ENCODE assay signal across 10 cellular contexts in genomic region chr9:129491486-129491855, GRCh38.
DNase-seq lines count a peak whose midpoint lies in the region; ATAC-seq, FAIRE-seq and TF ChIP-seq lines count a peak whose summit lies in the region.
"Had no signal": no experiment of that assay in that cellular context is flagged by ENCODE, and none has a peak within 500 bp of the region (broad histone marks: within the 10 kb centered on the region; RNA-seq: fewer than 3 reads in every experiment).

No MANE protein-coding gene starts in this region.

- no peak overlapping the region for H2AFZ ChIP-seq in GM12878 (ENCODE audit: control insufficient read depth, low read depth, low read length)

- TF ChIP-seq CTCF in GM12878 (IDR thresholded peaks at IDR 0.05 in 2 of 3, conservative IDR thresholded peaks at IDR 0.05 in 1 of 3; ENCODE audit: control insufficient read depth in 2 of 3, extremely low read depth in 1 of 3, insufficient read depth in 1 of 3, low read depth in 3 of 3, low read length in 3 of 3), result no peak
- TF ChIP-seq CTCF in left lung (IDR thresholded peaks at IDR 0.05), result no peak

- DNase-seq in MV-4-11 (lab: John Stamatoyannopoulos, UW) (peak; percentile 21), GM12878 (ENCODE audit: low read depth, low spot score) (no peak), left lung (peak in 1 of 2 donors; percentile 91), NAMALWA (ENCODE audit: low spot score) (no peak)
- DNase-seq: activated CD8-positive, alpha-beta memory T cell treated with anti-CD3 and anti-CD28 coated beads, Interleukin-2, amount 50 U/mL, for 4 hours; NCI-H345 had no signal

- H3K4me3 ChIP-seq in GM12878 (no peak overlapping the region), left lung (peak overlapping the region in 1 of 2 donors; percentile 50), subcutaneous abdominal adipose tissue (ENCODE audit: low read depth in 1 of 5, low read length in 5 of 5) (peak overlapping the region; percentile 39 to 75 (median 68))

- ATAC-seq in GM12878, result no peak
- no peak for ATAC-seq in left lung
- ATAC-seq in GM21786 (IDR thresholded peaks at IDR 0.05; ENCODE audit: unreplicated experiment), result no peak
- no peak for ATAC-seq in HG02798 (IDR thresholded peaks at IDR 0.05; ENCODE audit: poor library complexity, unreplicated experiment)

- RAD21 ChIA-PET in GM12878 (lab: Charles Lee; ENCODE audit: unreplicated experiment), result no interaction called here

- in situ Hi-C loops in GM12878 (cut with MboI), result no loop called here

- SMC1A ChIA-PET in GM12878 (lab: Charles Lee; ENCODE audit: uncharacterized antibody, unreplicated experiment), result no interaction called here

- no peak overlapping the region for H3K4me2 ChIP-seq in GM12878 (ENCODE audit: control insufficient read depth, insufficient read depth)

- CTCF ChIA-PET in GM12878 (lab: Yijun Ruan, JAX), result no interaction called here

- POLR2A ChIA-PET in GM12878 (lab: Charles Lee), result no interaction called here

- H3K36me3 ChIP-seq in GM12878 (ENCODE audit: control insufficient read depth in 2 of 2, insufficient read depth in 2 of 2, low read length in 1 of 2), result no peaks in the 10 kb centered on the region
- peaks cover 0 to 24% of the 10 kb centered on the region in 2 donors for H3K36me3 ChIP-seq in left lung
- H3K36me3 ChIP-seq in subcutaneous abdominal adipose tissue (ENCODE audit: control insufficient read depth in 5 of 5, insufficient read depth in 5 of 5, low read length in 5 of 5), result peaks cover 0 to 14% (median 9%) of the 10 kb centered on the region in 5 donors

- H3K9ac ChIP-seq in GM12878 (ENCODE audit: control insufficient read depth, insufficient read depth, low read length) (no peak overlapping the region), subcutaneous abdominal adipose tissue (ENCODE audit: low read length in 5 of 5) (peak overlapping the region in 4 of 5 donors; percentile 63 to 99 (median 94))

- BruUV-seq in GM12878 (replicated peaks; lab: Mats Ljungman, UMichigan), result no TSS peak

- WGBS in GM12878 (ENCODE audit: insufficient coverage, insufficient replicate concordance, low lambda C conversion rate, missing lambda C conversion rate), result 45% methylated on average over 8 of the region's 8 CpGs

- H3K4me1 ChIP-seq in GM12878 (ENCODE audit: control insufficient read depth, insufficient read depth, low read length), result peaks cover 13% of the 10 kb centered on the region
- peaks cover 51 to 96% of the 10 kb centered on the region in 2 donors for H3K4me1 ChIP-seq in left lung
- H3K4me1 ChIP-seq in subcutaneous abdominal adipose tissue (ENCODE audit: control insufficient read depth in 5 of 5, insufficient read depth in 5 of 5, low read length in 5 of 5), result peaks cover 19 to 83% (median 74%) of the 10 kb centered on the region in 5 donors

- H3K9me3 ChIP-seq in GM12878 (replicated peaks; ENCODE audit: control insufficient read depth, insufficient read depth, low read length) (no peaks in the 10 kb centered on the region), left lung (no peaks in the 10 kb centered on the region), subcutaneous abdominal adipose tissue (ENCODE audit: control insufficient read depth in 5 of 5, low read length in 5 of 5) (no peaks in the 10 kb centered on the region)

- FAIRE-seq in GM12878 (lab: Jason Lieb, UNC), result no peak
- FAIRE-seq: GM12892 had no signal

- H3K79me2 ChIP-seq in GM12878 (ENCODE audit: control insufficient read depth, insufficient read depth, low read length), result no peaks in the 10 kb centered on the region

- TF ChIP-seq POLR2A in GM12878 (IDR thresholded peaks at IDR 0.05; ENCODE audit: low read depth, low read length), result no peak

- TF ChIP-seq EP300 in GM12878 (IDR thresholded peaks at IDR 0.05; ENCODE audit: borderline replicate concordance in 1 of 2, control insufficient read depth in 1 of 2, low read depth in 2 of 2, low read length in 2 of 2), result no peak

- H3K27me3 ChIP-seq in GM12878 (replicated peaks in 1 of 2; ENCODE audit: control insufficient read depth in 2 of 2, insufficient read depth in 2 of 2, low read length in 1 of 2) (peaks cover 6 to 7% of the 10 kb centered on the region in 2 experiments; a peak in 3 of 4 replicates), left lung (no peaks in the 10 kb centered on the region), subcutaneous abdominal adipose tissue (ENCODE audit: control insufficient read depth in 5 of 5, insufficient read depth in 4 of 5, low read length in 5 of 5) (no peaks in the 10 kb centered on the region)

- H3K27ac ChIP-seq in GM12878 (ENCODE audit: control insufficient read depth, insufficient read depth) (no peak overlapping the region), left lung (peak overlapping the region; percentile 99 to 100), subcutaneous abdominal adipose tissue (ENCODE audit: low read depth, low read length) (peak overlapping the region; percentile 100)

- no peaks in the 10 kb centered on the region for H4K20me1 ChIP-seq in GM12878 (ENCODE audit: control insufficient read depth, insufficient read depth)

- no peak for TF ChIP-seq RAD21 in GM12878 (IDR thresholded peaks at IDR 0.05; ENCODE audit: insufficient read depth, low read depth, low read length)

- intact Hi-C loops in GM12878 (cut with micrococcal nuclease; ENCODE audit: unreplicated experiment) (loop anchor here (10.0 kb wide), 1 partner anchor 317 kb away; the partner anchor contains the start of gene IER5L), left lung (cut with DNase I) (no loop called here)

TF ChIP-seq in GM12878, 131 proteins besides CTCF, POLR2A, EP300 and RAD21:
- no peak for TF ChIP-seq MYC (IDR thresholded peaks at IDR 0.05; ENCODE audit: insufficient read depth, insufficient read length, insufficient replicate concordance, low read length, severe bottlenecking)
- no peak for TF ChIP-seq NFYA (IDR thresholded peaks at IDR 0.05; ENCODE audit: borderline replicate concordance, low read depth, low read length)
- no peak for TF ChIP-seq EZH2 (IDR thresholded peaks at IDR 0.05; ENCODE audit: borderline replicate concordance, control insufficient read depth, low read depth, low read length)
- TF ChIP-seq BHLHE40 (IDR thresholded peaks at IDR 0.05; ENCODE audit: borderline replicate concordance in 1 of 2, low read depth in 2 of 2, low read length in 1 of 2), result peak in 1 of 2 experiments; percentile 59; a peak in 1 of 4 replicates
- TF ChIP-seq USF1 (IDR thresholded peaks at IDR 0.05; ENCODE audit: borderline replicate concordance, extremely low read length, insufficient read depth, low read depth, low read length), result peak; percentile 4
